ENCODE assay signal across 13 cellular contexts in the genomic region with DNA sequence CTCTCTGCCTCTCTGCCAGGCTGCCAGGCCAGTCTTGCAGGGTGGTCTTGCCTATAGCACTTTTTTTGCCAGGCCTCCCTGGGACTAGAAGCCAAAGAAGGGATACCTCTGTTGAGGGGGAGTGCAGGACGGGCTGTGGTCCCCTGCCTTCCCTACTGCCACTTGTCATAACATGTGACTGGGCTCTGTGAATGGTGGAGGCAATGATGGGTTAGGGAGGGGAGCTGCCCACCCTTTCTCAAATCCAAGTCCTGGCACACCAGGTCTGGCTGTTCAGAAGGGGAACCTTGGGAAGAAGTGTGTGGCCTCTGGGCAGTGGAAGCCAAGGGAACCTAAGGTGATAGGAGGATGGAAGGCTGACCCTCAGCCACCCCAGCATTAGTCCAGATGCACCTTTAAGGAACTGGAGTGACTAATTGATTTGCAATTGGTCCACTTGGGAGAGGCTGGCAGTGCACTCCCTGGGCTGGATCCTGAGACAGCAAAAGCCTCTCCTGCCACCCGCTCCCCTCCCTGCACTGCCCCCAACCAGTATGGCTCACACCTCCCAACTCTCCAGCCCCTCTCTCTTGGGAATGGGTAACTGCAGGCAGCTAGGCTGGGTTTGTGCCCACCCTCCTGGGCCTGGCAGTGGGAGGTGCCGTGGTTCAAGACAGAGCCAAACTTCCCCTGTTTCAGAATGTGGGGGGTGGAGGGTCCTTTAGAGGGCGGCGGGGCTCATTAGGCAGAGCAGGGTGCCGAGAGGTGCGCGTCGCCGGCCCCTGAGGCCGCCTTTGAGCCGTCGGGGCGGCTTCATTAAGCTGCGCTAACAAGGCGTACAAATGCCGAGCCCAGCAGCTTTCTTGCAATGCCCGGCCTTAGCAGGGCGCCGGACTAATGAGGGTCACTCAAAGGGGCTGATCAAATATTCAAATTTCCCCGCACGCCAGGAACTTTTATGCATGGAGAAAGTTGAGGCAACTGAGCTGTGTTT. TPM values are rescaled to one million over a fixed set of nuclear protein-coding genes. Genes with fewer than 3 reads are reported as not detected.
A peak's percentile ranks its signal among the peaks of the same experiment; 100 is the strongest.
DNase-seq lines count a peak whose midpoint lies in the region; ATAC-seq lines count a peak whose summit lies in the region.
"Had no signal": no experiment of that assay in that cellular context is flagged by ENCODE, and none has a peak within 500 bp of the region (broad histone marks: within the 10 kb centered on the region; RNA-seq: fewer than 3 reads in every experiment).

No MANE protein-coding gene starts in this region.

- H3K56ac ChIP-seq in mesendoderm (ENCODE audit: low read length) = no peak overlapping the region

- CTCF ChIA-PET in activated naive CD4-positive, alpha-beta T cell treated with anti-CD3 and anti-CD28 coated beads for 36 hours (lab: Charles Lee) = interaction anchor here (2.0 kb wide), 1 partner anchor 18 kb away, joined by 7 read pairs; no protein-coding TSS in a partner anchor

- peaks cover 54% of the 10 kb centered on the region for H3K27me3 ChIP-seq in mesendoderm (ENCODE audit: insufficient read depth, low read length, poor library complexity)

- no peak overlapping the region for H3K18ac ChIP-seq in mesendoderm (ENCODE audit: low read length)

- H3K4me1 Mint-ChIP-seq in stimulated activated naive CD8-positive, alpha-beta T cell treated with anti-CD3 and anti-CD28 coated beads, Interleukin-15, amount 100 ng/mL, for 72 hours = peaks cover 91% of the 10 kb centered on the region
- H3K4me1 Mint-ChIP-seq in activated T-helper 17 cell treated with anti-CD3 and anti-CD28 coated beads, Interleukin-2, amount 50 U/mL, for 72 hours = peaks cover 12% of the 10 kb centered on the region
- H3K4me1 Mint-ChIP-seq in activated naive CD4-positive, alpha-beta T cell treated with anti-CD3 and anti-CD28 coated beads for 36 hours (ENCODE audit: low read depth) = peaks cover 38% of the 10 kb centered on the region

- peak overlapping the region; percentile 15 for H3K23ac ChIP-seq in mesendoderm (ENCODE audit: low read length)

- no peak overlapping the region for H4K8ac ChIP-seq in mesendoderm (ENCODE audit: low read depth, low read length)

- no peak for DNase-seq in stimulated activated naive CD8-positive, alpha-beta T cell treated with anti-CD3 and anti-CD28 coated beads, Interleukin-15, amount 100 ng/mL, for 72 hours
- no peak for DNase-seq in stimulated activated naive CD8-positive, alpha-beta T cell treated with anti-CD3 and anti-CD28 coated beads, Interleukin-15, Interleukin-2, amounts not matched to agents 100 U/mL and 50 U/mL, for 24 hours
- peak; percentile 55 for DNase-seq in mesendoderm
- no peak for DNase-seq in activated naive CD4-positive, alpha-beta T cell treated with anti-CD3 and anti-CD28 coated beads for 36 hours
- DNase-seq in NCI-H748 treated with DMSO at 0.1 percent for 48 hours (lab: John Stamatoyannopoulos, UW) = no peak
- DNase-seq in activated CD4-positive, alpha-beta T cell treated with anti-CD3 and anti-CD28 coated beads for 48 hours = no peak
- DNase-seq: NCI-H2227 treated with DMSO at 0.1 percent for 48 hours, PC-3, T1000 had no signal

- H3K79me2 ChIP-seq in mesendoderm (ENCODE audit: control insufficient read depth, insufficient read depth, low read length) = no peaks in the 10 kb centered on the region

- no peak overlapping the region for H3K27ac ChIP-seq in mesendoderm (ENCODE audit: low read depth, low read length)
- H3K27ac ChIP-seq: gastroesophageal sphincter had no signal

- no peaks in the 10 kb centered on the region for H3K36me3 Mint-ChIP-seq in activated T-helper 17 cell treated with anti-CD3 and anti-CD28 coated beads, Interleukin-2, amount 50 U/mL, for 72 hours (ENCODE audit: low read depth)
- H3K36me3 Mint-ChIP-seq in activated naive CD4-positive, alpha-beta T cell treated with anti-CD3 and anti-CD28 coated beads for 36 hours (ENCODE audit: low read depth) = no peaks in the 10 kb centered on the region

- no peak overlapping the region for H4K5ac ChIP-seq in mesendoderm (ENCODE audit: low read length)

- H2BK120ac ChIP-seq in mesendoderm (ENCODE audit: low read depth, low read length) = no peak overlapping the region

- peaks cover 99% of the 10 kb centered on the region for H3K27me3 Mint-ChIP-seq in stimulated activated naive CD8-positive, alpha-beta T cell treated with anti-CD3 and anti-CD28 coated beads, Interleukin-15, amount 100 ng/mL, for 72 hours
- peaks cover 56% of the 10 kb centered on the region for H3K27me3 Mint-ChIP-seq in activated T-helper 17 cell treated with anti-CD3 and anti-CD28 coated beads, Interleukin-2, amount 50 U/mL, for 72 hours
- H3K27me3 Mint-ChIP-seq in activated naive CD4-positive, alpha-beta T cell treated with anti-CD3 and anti-CD28 coated beads for 36 hours (ENCODE audit: low read depth) = peaks cover 82% of the 10 kb centered on the region

- no peak overlapping the region for H2BK15ac ChIP-seq in mesendoderm (replicated peaks; ENCODE audit: low read depth)

- peak overlapping the region; percentile 67 to 73 for H3K4me3 Mint-ChIP-seq in stimulated activated naive CD8-positive, alpha-beta T cell treated with anti-CD3 and anti-CD28 coated beads, Interleukin-15, amount 100 ng/mL, for 72 hours
- peak overlapping the region; percentile 1 for H3K4me3 Mint-ChIP-seq in activated T-helper 17 cell treated with anti-CD3 and anti-CD28 coated beads, Interleukin-2, amount 50 U/mL, for 72 hours
- H3K4me3 Mint-ChIP-seq in activated naive CD4-positive, alpha-beta T cell treated with anti-CD3 and anti-CD28 coated beads for 36 hours = no peak overlapping the region

- no peaks in the 10 kb centered on the region for H3K9me3 Mint-ChIP-seq in stimulated activated naive CD8-positive, alpha-beta T cell treated with anti-CD3 and anti-CD28 coated beads, Interleukin-15, amount 100 ng/mL, for 72 hours
- no peaks in the 10 kb centered on the region for H3K9me3 Mint-ChIP-seq in activated T-helper 17 cell treated with anti-CD3 and anti-CD28 coated beads, Interleukin-2, amount 50 U/mL, for 72 hours
- H3K9me3 Mint-ChIP-seq in activated naive CD4-positive, alpha-beta T cell treated with anti-CD3 and anti-CD28 coated beads for 36 hours = no peaks in the 10 kb centered on the region

- no peak overlapping the region for H3K27ac Mint-ChIP-seq in stimulated activated naive CD8-positive, alpha-beta T cell treated with anti-CD3 and anti-CD28 coated beads, Interleukin-15, amount 100 ng/mL, for 72 hours
- H3K27ac Mint-ChIP-seq in activated T-helper 17 cell treated with anti-CD3 and anti-CD28 coated beads, Interleukin-2, amount 50 U/mL, for 72 hours = no peak overlapping the region
- H3K27ac Mint-ChIP-seq in activated naive CD4-positive, alpha-beta T cell treated with anti-CD3 and anti-CD28 coated beads for 36 hours = no peak overlapping the region

- no CpG with 5 or more reads among the region's 22 CpGs for WGBS in mesendoderm (ENCODE audit: extremely low coverage, insufficient coverage, low lambda C conversion rate)

- ATAC-seq in stimulated activated naive CD8-positive, alpha-beta T cell treated with anti-CD3 and anti-CD28 coated beads, Interleukin-15, amount 100 ng/mL, for 72 hours = no peak
- no peak for ATAC-seq in stimulated activated naive CD8-positive, alpha-beta T cell treated with anti-CD3 and anti-CD28 coated beads, Interleukin-15, Interleukin-2, amounts not matched to agents 100 U/mL and 50 U/mL, for 24 hours
- no peak for ATAC-seq in activated T-helper 17 cell treated with anti-CD3 and anti-CD28 coated beads, Interleukin-2, amount 50 U/mL, for 72 hours (replicated peaks)
- no peak for ATAC-seq in GM19395 (IDR thresholded peaks at IDR 0.05; ENCODE audit: unreplicated experiment)
- ATAC-seq: gastroesophageal sphincter, left lobe of liver, PC-3 had no signal

- peak overlapping the region; percentile 46 for H3K4me2 ChIP-seq in mesendoderm (ENCODE audit: low read length)

- no peak overlapping the region for H3K4me3 ChIP-seq in mesendoderm (ENCODE audit: low read length)

- H2BK5ac ChIP-seq in mesendoderm (ENCODE audit: low read length) = no peak overlapping the region

- peak overlapping the region; percentile 6 for H2AK5ac ChIP-seq in mesendoderm (ENCODE audit: low read length)

- H3K4me1 ChIP-seq in mesendoderm (ENCODE audit: control insufficient read depth, low read depth, low read length) = peaks cover 19% of the 10 kb centered on the region

- H3K79me1 ChIP-seq in mesendoderm (ENCODE audit: low read length) = no peaks in the 10 kb centered on the region

- no peak overlapping the region for H3K9ac ChIP-seq in mesendoderm (ENCODE audit: low read length)

- intact Hi-C loops in activated naive CD4-positive, alpha-beta T cell treated with anti-CD3 and anti-CD28 coated beads for 36 hours (cut with micrococcal nuclease) = no loop called here

- no peaks in the 10 kb centered on the region for H3K36me3 ChIP-seq in mesendoderm (ENCODE audit: control insufficient read depth, insufficient read depth, low read length)
- H3K36me3 ChIP-seq: gastroesophageal sphincter had no signal

- H3K4ac ChIP-seq in mesendoderm (ENCODE audit: low read depth, low read length) = no peak overlapping the region

RNA-seq across cellular contexts. Expression of a gene that starts 4.5 kb away (rescaled TPM):
- total RNA-seq in activated T-helper 17 cell treated with anti-CD3 and anti-CD28 coated beads, Interleukin-2, amount 50 U/mL, for 72 hours = not detected
- 1.3 TPM for polyA plus RNA-seq in mesendoderm (2013, experiment 1 of 2)
- 1.1 TPM for polyA plus RNA-seq in mesendoderm (2013, experiment 2 of 2)
- total RNA-seq in activated naive CD4-positive, alpha-beta T cell treated with anti-CD3 and anti-CD28 coated beads for 36 hours = not detected
- total RNA-seq: left lobe of liver had no signal
